1 cellular context compared by ENCODE assay signal in the genomic region with DNA sequence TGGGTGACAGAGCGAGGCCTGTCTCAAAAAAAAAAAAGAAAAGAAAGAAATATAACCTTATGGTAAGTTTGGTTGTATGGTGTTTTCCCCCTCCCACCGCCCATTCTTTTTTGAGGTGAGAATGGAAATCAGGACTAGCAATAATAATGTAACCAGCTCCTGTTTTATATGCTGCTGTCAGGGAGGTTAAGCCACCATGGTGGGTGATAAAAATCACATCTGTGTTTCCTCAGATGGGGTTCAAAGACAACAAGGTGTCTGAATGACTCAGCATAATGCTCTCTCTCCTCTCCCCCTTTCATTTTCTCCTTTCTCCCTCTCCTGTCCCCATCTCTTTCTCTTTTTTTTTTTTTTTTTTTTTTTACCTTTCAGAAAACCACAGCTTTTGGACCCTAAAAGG.
TF ChIP-seq lines count a peak whose summit lies in the region.

No MANE protein-coding gene starts in this region.

TF ChIP-seq in H1, 55 proteins besides CTCF, POLR2A, EP300 and RAD21:
- TF ChIP-seq SP1 (IDR thresholded peaks at IDR 0.05; ENCODE audit: low read depth, low read length) (no peak), CEBPB (IDR thresholded peaks at IDR 0.05; ENCODE audit: low read depth, low read length) (no peak), MAFK (IDR thresholded peaks at IDR 0.05; ENCODE audit: low read depth, low read length) (peak; percentile 38; the same call in 1 of the 2 replicates), PHF8 (conservative IDR thresholded peaks at IDR 0.05; ENCODE audit: low read depth, low read length) (no peak), KDM5A (IDR thresholded peaks at IDR 0.05; ENCODE audit: low read length) (no peak), RNF2 (IDR thresholded peaks at IDR 0.05; ENCODE audit: borderline replicate concordance, low read depth, low read length, missing control alignments, poor library complexity, severe bottlenecking) (no peak), BACH1 (IDR thresholded peaks at IDR 0.05; ENCODE audit: low read length) (peak; percentile 49; the same call in 1 of the 2 replicates), TBP (IDR thresholded peaks at IDR 0.05; ENCODE audit: low read depth, low read length) (no peak)
